30 cellular contexts compared by ENCODE assay signal in genomic region chr2:68952887-68953521, GRCh38. TPM values are rescaled to one million over a fixed set of nuclear protein-coding genes. Genes with fewer than 3 reads are reported as not detected.
"Had no signal": no experiment of that assay in that cellular context is flagged by ENCODE, and none has a peak within 500 bp of the region (broad histone marks: within the 10 kb centered on the region; RNA-seq: fewer than 3 reads in every experiment).

Gene GKN2 (minus strand): TSS chr2:68952893. CDS start chr2:68952861, 32 bp downstream.

- H3K36me3 ChIP-seq: brain microvascular endothelial cell, cardiac muscle cell had no signal

- H3K27ac ChIP-seq: brain microvascular endothelial cell, cardiac muscle cell, SK-N-MC had no signal

- H3K27me3 ChIP-seq: brain microvascular endothelial cell, cardiac muscle cell had no signal

- FAIRE-seq: TTC549 had no signal

- H3K4me3 ChIP-seq: cardiac muscle cell, SK-N-MC had no signal

- DNase-seq: activated CD4-positive, alpha-beta T cell treated with anti-CD3 and anti-CD28 coated beads, Interleukin-2, amount 10 ng/mL, durations not matched to agents 7 days and 5 days; activated CD4-positive, alpha-beta T cell treated with anti-CD3 and anti-CD28 coated beads, Interleukin-2, amount 50 U/mL, for 48 hours; activated CD8-positive, alpha-beta memory T cell treated with anti-CD3 and anti-CD28 coated beads, Interleukin-2, amount 50 U/mL, for 4 hours; activated gamma-delta T cell treated with Interleukin-2 at 50 U/mL for 16 hours; activated naive CD4-positive, alpha-beta T cell treated with anti-CD3 and anti-CD28 coated beads for 36 hours; activated naive CD8-positive, alpha-beta T cell treated with anti-CD3 and anti-CD28 coated beads, Interleukin-2, amount 50 U/mL, for 24 hours; activated T-cell treated with anti-CD3 and anti-CD28 coated beads for 4 hours; activated T-cell treated with anti-CD3 and anti-CD28 coated beads, Interleukin-2, amount 50 U/mL, for 4 hours; amniotic stem cell; aorta; brain microvascular endothelial cell; Karpas-422; KBM-7; NCI-H1105; NCI-H1417 treated with DMSO at 0.1 percent for 48 hours; NCI-H187 treated with DMSO at 0.1 percent for 48 hours; NCI-H2081; NCI-H2171 treated with DMSO at 0.1 percent for 48 hours; NCI-H2227 treated with DMSO at 0.1 percent for 48 hours; NCI-H446; NCI-H524 treated with DMSO at 0.1 percent for 48 hours; NCI-H748 treated with DMSO at 0.1 percent for 48 hours; NK-92 treated with Interleukin-12 subunit alpha and Interleukin-12 subunit beta, amount 100 ng/mL, for 24 hours; Right ventricle myocardium superior had no signal

- ATAC-seq: activated naive CD8-positive, alpha-beta T cell treated with anti-CD3 and anti-CD28 coated beads, Interleukin-2, amount 50 U/mL, for 24 hours; activated T-cell treated with anti-CD3 and anti-CD28 coated beads, Interleukin-2, amount 50 U/mL, for 4 hours had no signal

RNA-seq across cellular contexts. Expression of gene GKN2, which starts in this region (rescaled TPM):
- total RNA-seq: activated CD4-positive, alpha-beta T cell treated with anti-CD3 and anti-CD28 coated beads, Interleukin-2, amount 10 ng/mL, durations not matched to agents 7 days and 5 days; activated naive CD4-positive, alpha-beta T cell treated with anti-CD3 and anti-CD28 coated beads for 36 hours; activated T-cell treated with anti-CD3 and anti-CD28 coated beads, Interleukin-2, amount 50 U/mL, for 4 hours; activated T-helper 1 cell treated with anti-CD3 and anti-CD28 coated beads, Interleukin-12 subunit alpha, Interleukin-12 subunit beta, Interleukin-2, Interleukin-4 antibody, amounts not matched to agents 30 ng/mL and 10 ng/mL and 1 ng/mL, durations not matched to agents 14 hours and 24 hours and 36 hours; aorta; cardiac muscle cell; MCF 10A; OCI-LY7; Right ventricle myocardium superior had no signal
